ENCODE assay signal across 15 cellular contexts in genomic region chr15:66760968-66761722, GRCh38. TPM values are rescaled to one million over a fixed set of nuclear protein-coding genes. Genes with fewer than 3 reads are reported as not detected.
DNase-seq lines count a peak whose midpoint lies in the region; ATAC-seq and TF ChIP-seq lines count a peak whose summit lies in the region.
"Had no signal": no experiment of that assay in that cellular context is flagged by ENCODE, and none has a peak within 500 bp of the region (broad histone marks: within the 10 kb centered on the region; RNA-seq: fewer than 3 reads in every experiment).

No MANE protein-coding gene starts in this region.

- H3K9me3 ChIP-seq in mucosa of descending colon, result no peaks in the 10 kb centered on the region

- peaks cover 17% of the 10 kb centered on the region for H3K4me1 Mint-ChIP-seq in activated naive CD8-positive, alpha-beta T cell treated with anti-CD3 and anti-CD28 coated beads, Interleukin-2, amount 10 ng/mL, durations not matched to agents 7 days and 5 days
- no peaks in the 10 kb centered on the region for H3K4me1 Mint-ChIP-seq in activated naive CD8-positive, alpha-beta T cell treated with anti-CD3 and anti-CD28 coated beads, Interleukin-2, amount 50 U/mL, for 24 hours
- H3K4me1 Mint-ChIP-seq in dendritic cell treated with granulocyte-macrophage colony-stimulating factor and Interleukin-4, amounts not matched to agents 40 ng/mL and 50 ng/mL, for 4 days (ENCODE audit: low read depth), result peaks cover 45% of the 10 kb centered on the region

- POLR2A ChIA-PET in activated naive CD8-positive, alpha-beta T cell treated with anti-CD3 and anti-CD28 coated beads, Interleukin-2, amount 10 ng/mL, durations not matched to agents 7 days and 5 days (lab: Charles Lee), result no interaction called here

- intact Hi-C loops in dendritic cell treated with granulocyte-macrophage colony-stimulating factor and Interleukin-4, amounts not matched to agents 40 ng/mL and 50 ng/mL, for 4 days (cut with micrococcal nuclease), result no loop called here
- intact Hi-C loops in mucosa of descending colon (cut with DNase I, micrococcal nuclease), result no loop called here

- H3K4me1 ChIP-seq in mucosa of descending colon (ENCODE audit: low read depth) (peaks cover 31% of the 10 kb centered on the region), urinary bladder (ENCODE audit: insufficient read depth) (peaks cover 5% of the 10 kb centered on the region)

- ATAC-seq in activated naive CD8-positive, alpha-beta T cell treated with anti-CD3 and anti-CD28 coated beads, Interleukin-2, amount 10 ng/mL, durations not matched to agents 7 days and 5 days (ENCODE audit: low read depth), result no peak
- no peak for ATAC-seq in activated naive CD8-positive, alpha-beta T cell treated with anti-CD3 and anti-CD28 coated beads, Interleukin-2, amount 50 U/mL, for 24 hours
- peak; percentile 3 for ATAC-seq in mucosa of descending colon
- no peak for ATAC-seq in HG02642 (IDR thresholded peaks at IDR 0.05; ENCODE audit: poor library complexity, unreplicated experiment)
- ATAC-seq: naive thymus-derived CD4-positive, alpha-beta T cell had no signal

- no peaks in the 10 kb centered on the region for H3K36me3 Mint-ChIP-seq in activated naive CD8-positive, alpha-beta T cell treated with anti-CD3 and anti-CD28 coated beads, Interleukin-2, amount 10 ng/mL, durations not matched to agents 7 days and 5 days
- H3K36me3 Mint-ChIP-seq in activated naive CD8-positive, alpha-beta T cell treated with anti-CD3 and anti-CD28 coated beads, Interleukin-2, amount 50 U/mL, for 24 hours (ENCODE audit: low read depth), result no peaks in the 10 kb centered on the region
- no peaks in the 10 kb centered on the region for H3K36me3 Mint-ChIP-seq in dendritic cell treated with granulocyte-macrophage colony-stimulating factor and Interleukin-4, amounts not matched to agents 40 ng/mL and 50 ng/mL, for 4 days (ENCODE audit: low read depth)
- H3K36me3 Mint-ChIP-seq: naive thymus-derived CD4-positive, alpha-beta T cell had no signal

- no peak for DNase-seq in activated naive CD8-positive, alpha-beta T cell treated with anti-CD3 and anti-CD28 coated beads, Interleukin-2, amount 10 ng/mL, durations not matched to agents 7 days and 5 days
- DNase-seq in activated naive CD8-positive, alpha-beta T cell treated with anti-CD3 and anti-CD28 coated beads, Interleukin-2, amount 50 U/mL, for 24 hours, result no peak
- no peak for DNase-seq in mucosa of descending colon
- no peak for DNase-seq in NCI-H82 (lab: John Stamatoyannopoulos, UW)
- no peak for DNase-seq in GM10266 (ENCODE audit: extremely low spot score)
- DNase-seq: activated CD8-positive, alpha-beta memory T cell treated with anti-CD3 and anti-CD28 coated beads for 24 hours; amniotic stem cell; glutamatergic neuron; naive thymus-derived CD4-positive, alpha-beta T cell; NCI-H2171; SIG-M5 had no signal

- H3K27ac Mint-ChIP-seq in activated naive CD8-positive, alpha-beta T cell treated with anti-CD3 and anti-CD28 coated beads, Interleukin-2, amount 10 ng/mL, durations not matched to agents 7 days and 5 days, result peak overlapping the region; percentile 53
- H3K27ac Mint-ChIP-seq in activated naive CD8-positive, alpha-beta T cell treated with anti-CD3 and anti-CD28 coated beads, Interleukin-2, amount 50 U/mL, for 24 hours, result no peak overlapping the region
- peak overlapping the region; percentile 67 for H3K27ac Mint-ChIP-seq in dendritic cell treated with granulocyte-macrophage colony-stimulating factor and Interleukin-4, amounts not matched to agents 40 ng/mL and 50 ng/mL, for 4 days
- H3K27ac Mint-ChIP-seq: naive thymus-derived CD4-positive, alpha-beta T cell had no signal

- no peaks in the 10 kb centered on the region for H3K36me3 ChIP-seq in mucosa of descending colon (ENCODE audit: low read depth)
- H3K36me3 ChIP-seq in urinary bladder (ENCODE audit: insufficient read depth), result no peaks in the 10 kb centered on the region

- peaks cover 46% of the 10 kb centered on the region for H3K27me3 Mint-ChIP-seq in activated naive CD8-positive, alpha-beta T cell treated with anti-CD3 and anti-CD28 coated beads, Interleukin-2, amount 10 ng/mL, durations not matched to agents 7 days and 5 days
- H3K27me3 Mint-ChIP-seq in activated naive CD8-positive, alpha-beta T cell treated with anti-CD3 and anti-CD28 coated beads, Interleukin-2, amount 50 U/mL, for 24 hours, result peaks cover 39% of the 10 kb centered on the region
- peaks cover 58% of the 10 kb centered on the region for H3K27me3 Mint-ChIP-seq in dendritic cell treated with granulocyte-macrophage colony-stimulating factor and Interleukin-4, amounts not matched to agents 40 ng/mL and 50 ng/mL, for 4 days

- H3K9me3 Mint-ChIP-seq in activated naive CD8-positive, alpha-beta T cell treated with anti-CD3 and anti-CD28 coated beads, Interleukin-2, amount 10 ng/mL, durations not matched to agents 7 days and 5 days, result no peaks in the 10 kb centered on the region
- no peaks in the 10 kb centered on the region for H3K9me3 Mint-ChIP-seq in activated naive CD8-positive, alpha-beta T cell treated with anti-CD3 and anti-CD28 coated beads, Interleukin-2, amount 50 U/mL, for 24 hours
- H3K9me3 Mint-ChIP-seq in dendritic cell treated with granulocyte-macrophage colony-stimulating factor and Interleukin-4, amounts not matched to agents 40 ng/mL and 50 ng/mL, for 4 days, result no peaks in the 10 kb centered on the region

- H3K4me3 ChIP-seq in mucosa of descending colon (no peak overlapping the region), urinary bladder (ENCODE audit: low read depth, low read length) (no peak overlapping the region)

- no peak for TF ChIP-seq CTCF in mucosa of descending colon (IDR thresholded peaks at IDR 0.05)
- no peak for TF ChIP-seq CTCF in GM10266 (IDR thresholded peaks at IDR 0.05; ENCODE audit: control insufficient read depth, insufficient read depth, low read depth, missing control alignments)

- WGBS in urinary bladder, result 30% methylated on average over 16 of the region's 16 CpGs

- no peak overlapping the region for H3K4me3 Mint-ChIP-seq in activated naive CD8-positive, alpha-beta T cell treated with anti-CD3 and anti-CD28 coated beads, Interleukin-2, amount 10 ng/mL, durations not matched to agents 7 days and 5 days
- H3K4me3 Mint-ChIP-seq in activated naive CD8-positive, alpha-beta T cell treated with anti-CD3 and anti-CD28 coated beads, Interleukin-2, amount 50 U/mL, for 24 hours, result no peak overlapping the region
- H3K4me3 Mint-ChIP-seq in dendritic cell treated with granulocyte-macrophage colony-stimulating factor and Interleukin-4, amounts not matched to agents 40 ng/mL and 50 ng/mL, for 4 days, result no peak overlapping the region

- H3K27ac ChIP-seq in urinary bladder (ENCODE audit: low read depth), result peak overlapping the region; percentile 70
- H3K27ac ChIP-seq: 22Rv1 had no signal

RNA-seq across cellular contexts. Expression of gene SMAD6, which starts 59.1 kb away (rescaled TPM):
- under 1 TPM; 0.91 to 0.94 TPM for total RNA-seq in activated naive CD8-positive, alpha-beta T cell treated with anti-CD3 and anti-CD28 coated beads, Interleukin-2, amount 10 ng/mL, durations not matched to agents 7 days and 5 days
- total RNA-seq in mucosa of descending colon (10 to 100 TPM; 11.5 to 18.5 (median 12.8) TPM), urinary bladder (31.1 TPM)
- 20.1 TPM for polyA plus RNA-seq in urinary bladder
- polyA plus RNA-seq: naive thymus-derived CD4-positive, alpha-beta T cell had no signal

Comparison
In these comparisons a context has a peak if more than half of its experiments do, and no peak if none do; other contexts are left out.
1. RNA of gene SMAD6, which starts 59.1 kb away (total RNA-seq): 31.1 TPM in urinary bladder (single experiment) and 11.5 to 18.5 TPM in mucosa of descending colon; 0.91 to 0.94 TPM in activated naive CD8-positive, alpha-beta T cell treated with anti-CD3 and anti-CD28 coated beads, Interleukin-2, amount 10 ng/mL, durations not matched to agents 7 days and 5 days; every median in the first group is over 4 times any median in the second.